ENCODE assay signal across 15 cellular contexts in the genomic region with DNA sequence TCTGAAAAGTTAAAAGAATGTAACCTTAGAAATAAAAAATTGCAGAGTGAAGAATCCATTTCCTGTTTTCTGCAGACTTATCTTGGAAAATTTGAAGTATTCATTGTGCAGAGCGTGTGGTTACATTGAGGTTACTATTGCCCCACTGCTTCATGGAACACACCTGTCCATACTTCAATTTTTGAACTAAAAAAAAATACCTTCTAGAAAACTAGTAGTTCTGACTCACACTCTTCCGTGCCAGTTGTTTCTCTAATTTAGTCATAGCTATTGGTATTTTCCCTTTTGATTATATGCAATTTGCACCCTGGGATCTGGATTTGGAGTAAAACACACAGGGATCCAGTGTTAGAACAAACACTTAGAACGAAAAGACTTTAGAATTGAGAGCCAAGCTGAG.
A peak's percentile ranks its signal among the peaks of the same experiment; 100 is the strongest.
DNase-seq lines count a peak whose midpoint lies in the region; ATAC-seq and TF ChIP-seq lines count a peak whose summit lies in the region.
"Had no signal": no experiment of that assay in that cellular context is flagged by ENCODE, and none has a peak within 500 bp of the region (broad histone marks: within the 10 kb centered on the region; RNA-seq: fewer than 3 reads in every experiment).

No MANE protein-coding gene starts in this region.

- no peaks in the 10 kb centered on the region for H3F3A ChIP-seq in GM23338 (replicated peaks; ENCODE audit: low read depth)

- no peaks in the 10 kb centered on the region; the same call in 1 of the 2 replicates for H4K20me1 ChIP-seq in GM23338 (replicated peaks; ENCODE audit: insufficient read depth)

- H3K36me3 Mint-ChIP-seq in activated CD4-positive, alpha-beta T cell treated with anti-CD3 and anti-CD28 coated beads for 36 hours (ENCODE audit: low read depth) = peaks cover 14% of the 10 kb centered on the region
- no peaks in the 10 kb centered on the region for H3K36me3 Mint-ChIP-seq in GM23338 (ENCODE audit: low read depth)

- no peaks in the 10 kb centered on the region for H3K4me1 ChIP-seq in foreskin keratinocyte
- H3K4me1 ChIP-seq in GM23338 (ENCODE audit: insufficient read depth) = no peaks in the 10 kb centered on the region
- H3K4me1 ChIP-seq in gastroesophageal sphincter = no peaks in the 10 kb centered on the region
- H3K4me1 ChIP-seq: A549, upper lobe of right lung had no signal

- H3K4me3 Mint-ChIP-seq in activated CD4-positive, alpha-beta T cell treated with anti-CD3 and anti-CD28 coated beads for 36 hours = no peak overlapping the region
- H3K4me3 Mint-ChIP-seq in GM23338 = no peak overlapping the region

- no peaks in the 10 kb centered on the region for H3K9me3 ChIP-seq in gastroesophageal sphincter
- H3K9me3 ChIP-seq: A549, neutrophil, upper lobe of right lung had no signal

- H3K79me2 ChIP-seq in GM23338 (replicated peaks; ENCODE audit: insufficient read depth) = no peaks in the 10 kb centered on the region

- CTCF ChIA-PET in activated CD4-positive, alpha-beta T cell treated with anti-CD3 and anti-CD28 coated beads for 36 hours (lab: Charles Lee) = interaction anchor here (1.1 to 1.2 kb wide), 2 partner anchors 11 to 141 kb away, joined by 3 to 5 read pairs; no protein-coding TSS in a partner anchor

- TF ChIP-seq POLR2A in gastroesophageal sphincter (IDR thresholded peaks at IDR 0.05) = no peak

- intact Hi-C loops in activated CD4-positive, alpha-beta T cell treated with anti-CD3 and anti-CD28 coated beads for 36 hours (cut with DNase I, micrococcal nuclease) = loop anchor here (1.0 to 10.0 kb wide), 4 partner anchors 19 to 750 kb away; no protein-coding TSS in a partner anchor

- peak overlapping the region; percentile 74 for H3K27ac Mint-ChIP-seq in activated CD4-positive, alpha-beta T cell treated with anti-CD3 and anti-CD28 coated beads for 36 hours
- no peak overlapping the region for H3K27ac Mint-ChIP-seq in GM23338

- H3K36me3 ChIP-seq in GM23338 (ENCODE audit: insufficient read depth) = no peaks in the 10 kb centered on the region
- H3K36me3 ChIP-seq in gastroesophageal sphincter = no peaks in the 10 kb centered on the region
- H3K36me3 ChIP-seq: neutrophil, upper lobe of right lung had no signal

- TF ChIP-seq CTCF in foreskin keratinocyte (conservative IDR thresholded peaks at IDR 0.05) (no peak), GM23338 (conservative IDR thresholded peaks at IDR 0.05; ENCODE audit: low read depth in 2 of 2) (no peak), gastroesophageal sphincter (IDR thresholded peaks at IDR 0.05) (no peak)

- no peak for TF ChIP-seq EP300 in gastroesophageal sphincter (IDR thresholded peaks at IDR 0.05)

- POLR2A ChIA-PET in activated CD4-positive, alpha-beta T cell treated with anti-CD3 and anti-CD28 coated beads for 36 hours (lab: Charles Lee) = no interaction called here

- peak; percentile 85 for ATAC-seq in activated CD4-positive, alpha-beta T cell treated with anti-CD3 and anti-CD28 coated beads for 36 hours
- peak; percentile 82 for ATAC-seq in GM21619 (IDR thresholded peaks at IDR 0.05; ENCODE audit: unreplicated experiment)
- ATAC-seq in foreskin keratinocyte = peak; percentile 87
- no peak for ATAC-seq in GM23338
- ATAC-seq in gastroesophageal sphincter = no peak
- ATAC-seq: A549, left colon, Panc1, upper lobe of right lung had no signal

- no peaks in the 10 kb centered on the region for H3K27me3 Mint-ChIP-seq in activated CD4-positive, alpha-beta T cell treated with anti-CD3 and anti-CD28 coated beads for 36 hours
- H3K27me3 Mint-ChIP-seq in GM23338 (ENCODE audit: insufficient read depth, low read depth, poor library complexity) = peaks cover 1% of the 10 kb centered on the region

- peaks cover 55% of the 10 kb centered on the region for H3K4me1 Mint-ChIP-seq in activated CD4-positive, alpha-beta T cell treated with anti-CD3 and anti-CD28 coated beads for 36 hours
- H3K4me1 Mint-ChIP-seq in GM23338 = peaks cover 5% of the 10 kb centered on the region

- H3K9me3 Mint-ChIP-seq in activated CD4-positive, alpha-beta T cell treated with anti-CD3 and anti-CD28 coated beads for 36 hours (ENCODE audit: low read depth) = peaks cover 3% of the 10 kb centered on the region
- no peaks in the 10 kb centered on the region for H3K9me3 Mint-ChIP-seq in GM23338

- no peak overlapping the region for H3K4me3 ChIP-seq in GM23338
- no peak overlapping the region for H3K4me3 ChIP-seq in gastroesophageal sphincter
- H3K4me3 ChIP-seq: A549, upper lobe of right lung had no signal

- 76 to 93% methylated on average over 3 of the region's 3 CpGs for WGBS in gastroesophageal sphincter (ENCODE audit: low coverage in 1 of 2), 2 donors

- H3K4me2 ChIP-seq in GM23338 = no peak overlapping the region
- H3K4me2 ChIP-seq: A549 had no signal

- no peaks in the 10 kb centered on the region for H3K9me2 ChIP-seq in GM23338 (ENCODE audit: insufficient read depth)

- peak; percentile 58 for DNase-seq in activated CD4-positive, alpha-beta T cell treated with anti-CD3 and anti-CD28 coated beads for 36 hours
- no peak for DNase-seq in activated CD4-positive, alpha-beta T cell treated with anti-CD3 and anti-CD28 coated beads for 1 hour
- DNase-seq in M059J (ENCODE audit: low read depth) (peak; percentile 3), foreskin keratinocyte (peak; percentile 63 to 81), GM23338 (ENCODE audit: low spot score) (no peak), globus pallidus (ENCODE audit: low spot score) (no peak)
- DNase-seq: amygdala, left colon, NCI-H187 treated with DMSO at 0.1 percent for 48 hours, upper lobe of right lung had no signal

- H3K27me3 ChIP-seq in foreskin keratinocyte = no peaks in the 10 kb centered on the region
- no peaks in the 10 kb centered on the region for H3K27me3 ChIP-seq in GM23338 (ENCODE audit: insufficient read depth)
- no peaks in the 10 kb centered on the region for H3K27me3 ChIP-seq in gastroesophageal sphincter
- H3K27me3 ChIP-seq: neutrophil, upper lobe of right lung had no signal

- no peak overlapping the region for H2AFZ ChIP-seq in GM23338

- H3K27ac ChIP-seq in foreskin keratinocyte (no peak overlapping the region), GM23338 (ENCODE audit: low read depth) (no peak overlapping the region), gastroesophageal sphincter (no peak overlapping the region)
- H3K27ac ChIP-seq: A549, neutrophil, upper lobe of right lung had no signal

TF ChIP-seq in GM23338, 12 proteins besides CTCF, POLR2A, EP300 and RAD21 (continues in another document):
- TF ChIP-seq NANOG (IDR thresholded peaks at IDR 0.05; ENCODE audit: borderline replicate concordance) (no peak), ZNF114 (CRISPR knock-in tag; IDR thresholded peaks at IDR 0.05) (no peak), POLR2AphosphoS5 (IDR thresholded peaks at IDR 0.05; ENCODE audit: low read depth) (no peak), STAT1 (IDR thresholded peaks at IDR 0.05; ENCODE audit: unreplicated experiment) (no peak), EZH2 (IDR thresholded peaks at IDR 0.05; ENCODE audit: low read depth, unreplicated experiment) (no peak), JUNB (IDR thresholded peaks at IDR 0.05; ENCODE audit: unreplicated experiment) (no peak)
- TF ChIP-seq, protein P1, sequence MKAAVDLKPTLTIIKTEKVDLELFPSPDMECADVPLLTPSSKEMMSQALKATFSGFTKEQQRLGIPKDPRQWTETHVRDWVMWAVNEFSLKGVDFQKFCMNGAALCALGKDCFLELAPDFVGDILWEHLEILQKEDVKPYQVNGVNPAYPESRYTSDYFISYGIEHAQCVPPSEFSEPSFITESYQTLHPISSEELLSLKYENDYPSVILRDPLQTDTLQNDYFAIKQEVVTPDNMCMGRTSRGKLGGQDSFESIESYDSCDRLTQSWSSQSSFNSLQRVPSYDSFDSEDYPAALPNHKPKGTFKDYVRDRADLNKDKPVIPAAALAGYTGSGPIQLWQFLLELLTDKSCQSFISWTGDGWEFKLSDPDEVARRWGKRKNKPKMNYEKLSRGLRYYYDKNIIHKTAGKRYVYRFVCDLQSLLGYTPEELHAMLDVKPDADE (IDR thresholded peaks at IDR 0.05) = no peak
- TF ChIP-seq, protein P2, sequence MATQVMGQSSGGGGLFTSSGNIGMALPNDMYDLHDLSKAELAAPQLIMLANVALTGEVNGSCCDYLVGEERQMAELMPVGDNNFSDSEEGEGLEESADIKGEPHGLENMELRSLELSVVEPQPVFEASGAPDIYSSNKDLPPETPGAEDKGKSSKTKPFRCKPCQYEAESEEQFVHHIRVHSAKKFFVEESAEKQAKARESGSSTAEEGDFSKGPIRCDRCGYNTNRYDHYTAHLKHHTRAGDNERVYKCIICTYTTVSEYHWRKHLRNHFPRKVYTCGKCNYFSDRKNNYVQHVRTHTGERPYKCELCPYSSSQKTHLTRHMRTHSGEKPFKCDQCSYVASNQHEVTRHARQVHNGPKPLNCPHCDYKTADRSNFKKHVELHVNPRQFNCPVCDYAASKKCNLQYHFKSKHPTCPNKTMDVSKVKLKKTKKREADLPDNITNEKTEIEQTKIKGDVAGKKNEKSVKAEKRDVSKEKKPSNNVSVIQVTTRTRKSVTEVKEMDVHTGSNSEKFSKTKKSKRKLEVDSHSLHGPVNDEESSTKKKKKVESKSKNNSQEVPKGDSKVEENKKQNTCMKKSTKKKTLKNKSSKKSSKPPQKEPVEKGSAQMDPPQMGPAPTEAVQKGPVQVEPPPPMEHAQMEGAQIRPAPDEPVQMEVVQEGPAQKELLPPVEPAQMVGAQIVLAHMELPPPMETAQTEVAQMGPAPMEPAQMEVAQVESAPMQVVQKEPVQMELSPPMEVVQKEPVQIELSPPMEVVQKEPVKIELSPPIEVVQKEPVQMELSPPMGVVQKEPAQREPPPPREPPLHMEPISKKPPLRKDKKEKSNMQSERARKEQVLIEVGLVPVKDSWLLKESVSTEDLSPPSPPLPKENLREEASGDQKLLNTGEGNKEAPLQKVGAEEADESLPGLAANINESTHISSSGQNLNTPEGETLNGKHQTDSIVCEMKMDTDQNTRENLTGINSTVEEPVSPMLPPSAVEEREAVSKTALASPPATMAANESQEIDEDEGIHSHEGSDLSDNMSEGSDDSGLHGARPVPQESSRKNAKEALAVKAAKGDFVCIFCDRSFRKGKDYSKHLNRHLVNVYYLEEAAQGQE (IDR thresholded peaks at IDR 0.05; ENCODE audit: unreplicated experiment) = no peak

Comparison
In these comparisons a context has a peak if more than half of its experiments do, and no peak if none do; other contexts are left out.
1. DNase-seq: peak in activated CD4-positive, alpha-beta T cell treated with anti-CD3 and anti-CD28 coated beads for 36 hours (single experiment), M059J (single experiment) and foreskin keratinocyte (2 of 2); none in activated CD4-positive, alpha-beta T cell treated with anti-CD3 and anti-CD28 coated beads for 1 hour (single experiment), GM23338 (single experiment) and globus pallidus (single experiment).
2. ATAC-seq: peak in activated CD4-positive, alpha-beta T cell treated with anti-CD3 and anti-CD28 coated beads for 36 hours (single experiment), GM21619 (single experiment) and foreskin keratinocyte (single experiment); none in GM23338 (single experiment) and gastroesophageal sphincter (single experiment).